In the genomic region with DNA sequence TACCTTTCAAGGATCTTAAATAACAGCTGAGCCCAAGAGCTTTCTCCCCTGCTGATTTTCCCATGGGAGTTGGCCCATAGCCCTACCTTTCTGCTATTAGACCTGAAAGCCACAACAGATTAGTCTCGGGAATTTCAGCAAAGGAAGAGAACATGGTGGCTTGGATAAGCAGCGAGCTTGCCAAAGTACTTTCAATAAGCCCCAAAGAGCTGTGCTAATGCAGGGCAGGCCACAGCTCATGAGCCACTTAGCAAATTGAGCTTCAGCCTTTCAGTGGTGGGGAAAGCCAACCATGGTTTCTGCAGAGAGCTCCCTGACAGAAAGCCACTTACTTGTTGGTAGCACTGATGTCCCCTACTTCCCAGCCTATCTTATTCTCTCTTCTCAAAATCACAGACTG, we compare ENCODE assay signal across 38 cellular contexts.
"Had no signal": no experiment of that assay in that cellular context is flagged by ENCODE, and none has a peak within 500 bp of the region (broad histone marks: within the 10 kb centered on the region; RNA-seq: fewer than 3 reads in every experiment).

No MANE protein-coding gene starts in this region.

- H3K36me3 ChIP-seq: ascending aorta, cardiac muscle cell had no signal

- H3K27ac ChIP-seq: ascending aorta, cardiac muscle cell, VCaP had no signal

- H3K4me3 ChIP-seq: ascending aorta, cardiac muscle cell had no signal

- H3K4me1 ChIP-seq: ascending aorta had no signal

- H3K4me1 Mint-ChIP-seq: activated CD4-positive, alpha-beta memory T cell treated with anti-CD3 and anti-CD28 coated beads, Interleukin-2, amount 10 ng/mL, durations not matched to agents 7 days and 5 days; activated CD4-positive, alpha-beta T cell treated with anti-CD3 and anti-CD28 coated beads for 36 hours; activated CD4-positive, alpha-beta T cell treated with anti-CD3 and anti-CD28 coated beads, Interleukin-2, amount 10 ng/mL, durations not matched to agents 7 days and 5 days; activated CD8-positive, alpha-beta memory T cell treated with anti-CD3 and anti-CD28 coated beads, Interleukin-2, amount 10 ng/mL, durations not matched to agents 7 days and 5 days; activated naive CD4-positive, alpha-beta T cell treated with anti-CD3 and anti-CD28 coated beads, Interleukin-2, amount 10 ng/mL, durations not matched to agents 7 days and 5 days; activated naive CD4-positive, alpha-beta T cell treated with anti-CD3 and anti-CD28 coated beads, Interleukin-2, amount 50 U/mL, for 24 hours; activated naive CD8-positive, alpha-beta T cell treated with anti-CD3 and anti-CD28 coated beads, Interleukin-2, amount 10 ng/mL, durations not matched to agents 7 days and 5 days; activated naive CD8-positive, alpha-beta T cell treated with anti-CD3 and anti-CD28 coated beads, Interleukin-2, amount 50 U/mL, for 24 hours; central memory CD8-positive, alpha-beta T cell; WTC11 had no signal

- H3K27me3 Mint-ChIP-seq: activated CD4-positive, alpha-beta T cell treated with anti-CD3 and anti-CD28 coated beads for 36 hours; activated CD4-positive, alpha-beta T cell treated with anti-CD3 and anti-CD28 coated beads, Interleukin-2, amount 10 ng/mL, durations not matched to agents 7 days and 5 days; activated CD8-positive, alpha-beta memory T cell treated with anti-CD3 and anti-CD28 coated beads, Interleukin-2, amount 10 ng/mL, durations not matched to agents 7 days and 5 days; activated naive CD4-positive, alpha-beta T cell treated with anti-CD3 and anti-CD28 coated beads, Interleukin-2, amount 10 ng/mL, durations not matched to agents 7 days and 5 days; activated naive CD4-positive, alpha-beta T cell treated with anti-CD3 and anti-CD28 coated beads, Interleukin-2, amount 50 U/mL, for 24 hours; activated naive CD8-positive, alpha-beta T cell; activated naive CD8-positive, alpha-beta T cell treated with anti-CD3 and anti-CD28 coated beads, Interleukin-2, amount 10 ng/mL, durations not matched to agents 7 days and 5 days; activated naive CD8-positive, alpha-beta T cell treated with anti-CD3 and anti-CD28 coated beads, Interleukin-2, amount 50 U/mL, for 24 hours; activated T-cell treated with anti-CD3 and anti-CD28 coated beads, Interleukin-2, amount 50 U/mL, for 24 hours had no signal

- ATAC-seq: activated CD4-positive, alpha-beta T cell treated with anti-CD3 and anti-CD28 coated beads for 36 hours; activated CD4-positive, CD25-positive, alpha-beta regulatory T cell treated with anti-CD3 and anti-CD28 coated beads, Interleukin-2, amount 50 U/mL, for 24 hours; activated CD8-positive, alpha-beta memory T cell treated with anti-CD3 and anti-CD28 coated beads, Interleukin-2, amount 10 ng/mL, durations not matched to agents 7 days and 5 days; activated CD8-positive, alpha-beta T cell treated with anti-CD3 and anti-CD28 coated beads, Interleukin-2, amount 10 ng/mL, durations not matched to agents 7 days and 5 days; activated naive CD8-positive, alpha-beta T cell treated with anti-CD3 and anti-CD28 coated beads, Interleukin-2, amount 50 U/mL, for 24 hours; WTC11 had no signal

- H3K36me3 Mint-ChIP-seq: activated CD8-positive, alpha-beta memory T cell treated with anti-CD3 and anti-CD28 coated beads, Interleukin-2, amount 10 ng/mL, durations not matched to agents 7 days and 5 days; activated naive CD4-positive, alpha-beta T cell treated with anti-CD3 and anti-CD28 coated beads, Interleukin-2, amount 10 ng/mL, durations not matched to agents 7 days and 5 days; activated naive CD4-positive, alpha-beta T cell treated with anti-CD3 and anti-CD28 coated beads, Interleukin-2, amount 50 U/mL, for 24 hours; activated naive CD8-positive, alpha-beta T cell; activated naive CD8-positive, alpha-beta T cell treated with anti-CD3 and anti-CD28 coated beads, Interleukin-2, amount 10 ng/mL, durations not matched to agents 7 days and 5 days; brain; WTC11 had no signal

- DNase-seq: activated CD4-positive, alpha-beta memory T cell treated with anti-CD3 and anti-CD28 coated beads, Interleukin-2, amount 10 ng/mL, durations not matched to agents 7 days and 5 days; activated CD4-positive, alpha-beta T cell treated with anti-CD3 and anti-CD28 coated beads for 1 hour; activated CD4-positive, alpha-beta T cell treated with anti-CD3 and anti-CD28 coated beads for 36 hours; activated CD4-positive, alpha-beta T cell treated with anti-CD3 and anti-CD28 coated beads for 48 hours; activated CD4-positive, alpha-beta T cell treated with anti-CD3 and anti-CD28 coated beads, Interleukin-2, amount 10 ng/mL, durations not matched to agents 7 days and 5 days; activated CD4-positive, alpha-beta T cell treated with anti-CD3 and anti-CD28 coated beads, Interleukin-2, amount 50 U/mL, for 48 hours; activated CD4-positive, CD25-positive, alpha-beta regulatory T cell; activated CD8-positive, alpha-beta memory T cell treated with anti-CD3 and anti-CD28 coated beads for 24 hours; activated CD8-positive, alpha-beta memory T cell treated with anti-CD3 and anti-CD28 coated beads, Interleukin-2, amount 10 ng/mL, durations not matched to agents 7 days and 5 days; activated CD8-positive, alpha-beta memory T cell treated with anti-CD3 and anti-CD28 coated beads, Interleukin-2, amount 50 U/mL, for 48 hours; activated CD8-positive, alpha-beta T cell treated with anti-CD3 and anti-CD28 coated beads, Interleukin-2, amount 10 ng/mL, durations not matched to agents 7 days and 5 days; activated effector memory CD4-positive, alpha-beta T cell treated with Interleukin-2 at 50 U/mL for 16 hours; activated gamma-delta T cell; activated naive CD4-positive, alpha-beta T cell treated with anti-CD3 and anti-CD28 coated beads, Interleukin-2, amount 10 ng/mL, durations not matched to agents 7 days and 5 days; activated naive CD4-positive, alpha-beta T cell treated with Interleukin-2 at 50 U/mL for 16 hours; activated naive CD8-positive, alpha-beta T cell treated with anti-CD3 and anti-CD28 coated beads, Interleukin-2, amount 10 ng/mL, durations not matched to agents 7 days and 5 days; activated naive CD8-positive, alpha-beta T cell treated with anti-CD3 and anti-CD28 coated beads, Interleukin-2, amount 50 U/mL, for 24 hours; activated T-cell treated with anti-CD3 and anti-CD28 coated beads, Interleukin-2, amount 50 U/mL, for 24 hours; activated T-cell treated with anti-CD3 and anti-CD28 coated beads, Interleukin-2, amount 50 U/mL, for 48 hours; amygdala; anterior cingulate cortex; caudate nucleus; cerebellar nuclear complex; T-helper 1 cell; T-helper 2 cell; T-helper 9 cell had no signal

- H3K9me3 Mint-ChIP-seq: activated CD4-positive, alpha-beta T cell treated with anti-CD3 and anti-CD28 coated beads, Interleukin-2, amount 10 ng/mL, durations not matched to agents 7 days and 5 days; activated naive CD4-positive, alpha-beta T cell treated with anti-CD3 and anti-CD28 coated beads, Interleukin-2, amount 10 ng/mL, durations not matched to agents 7 days and 5 days; activated naive CD4-positive, alpha-beta T cell treated with anti-CD3 and anti-CD28 coated beads, Interleukin-2, amount 50 U/mL, for 24 hours; activated naive CD8-positive, alpha-beta T cell treated with anti-CD3 and anti-CD28 coated beads, Interleukin-2, amount 10 ng/mL, durations not matched to agents 7 days and 5 days; activated naive CD8-positive, alpha-beta T cell treated with anti-CD3 and anti-CD28 coated beads, Interleukin-2, amount 50 U/mL, for 24 hours; activated T-cell treated with anti-CD3 and anti-CD28 coated beads, Interleukin-2, amount 50 U/mL, for 24 hours; activated T-helper 2 cell treated with anti-CD3 and anti-CD28 coated beads, Interferon-gamma antibody, Interleukin-2, Interleukin-4, amounts not matched to agents 10 μg/mL and 5 μg/mL and 100 μg/mL, durations not matched to agents 14 hours and 24 hours and 36 hours; brain; T-helper 1 cell treated with Interleukin-12 subunit alpha and Interleukin-12 subunit beta and Interleukin-4 antibody, amounts not matched to agents 30 μg/mL and 1 μg/mL, for 36 hours; T-helper 2 cell treated with Interferon-gamma antibody and Interleukin-4, amounts not matched to agents 5 μg/mL and 100 μg/mL, for 36 hours; WTC11 had no signal

- H3K4me3 Mint-ChIP-seq: activated CD4-positive, alpha-beta memory T cell treated with anti-CD3 and anti-CD28 coated beads, Interleukin-2, amount 10 ng/mL, durations not matched to agents 7 days and 5 days; activated CD4-positive, alpha-beta T cell treated with anti-CD3 and anti-CD28 coated beads for 36 hours; activated CD4-positive, alpha-beta T cell treated with anti-CD3 and anti-CD28 coated beads, Interleukin-2, amount 10 ng/mL, durations not matched to agents 7 days and 5 days; activated CD8-positive, alpha-beta memory T cell treated with anti-CD3 and anti-CD28 coated beads, Interleukin-2, amount 10 ng/mL, durations not matched to agents 7 days and 5 days; activated CD8-positive, alpha-beta T cell treated with anti-CD3 and anti-CD28 coated beads, Interleukin-2, amount 10 ng/mL, durations not matched to agents 7 days and 5 days; activated naive CD4-positive, alpha-beta T cell treated with anti-CD3 and anti-CD28 coated beads, Interleukin-2, amount 10 ng/mL, durations not matched to agents 7 days and 5 days; activated naive CD4-positive, alpha-beta T cell treated with anti-CD3 and anti-CD28 coated beads, Interleukin-2, amount 50 U/mL, for 24 hours; activated naive CD8-positive, alpha-beta T cell; activated naive CD8-positive, alpha-beta T cell treated with anti-CD3 and anti-CD28 coated beads, Interleukin-2, amount 10 ng/mL, durations not matched to agents 7 days and 5 days; activated naive CD8-positive, alpha-beta T cell treated with anti-CD3 and anti-CD28 coated beads, Interleukin-2, amount 50 U/mL, for 24 hours; activated T-cell treated with anti-CD3 and anti-CD28 coated beads, Interleukin-2, amount 50 U/mL, for 24 hours; brain; central memory CD8-positive, alpha-beta T cell; T-helper 1 cell treated with Interleukin-12 subunit alpha and Interleukin-12 subunit beta and Interleukin-4 antibody, amounts not matched to agents 30 μg/mL and 1 μg/mL, for 36 hours; T-helper 2 cell treated with Interferon-gamma antibody and Interleukin-4, amounts not matched to agents 5 μg/mL and 100 μg/mL, for 36 hours; WTC11 had no signal

- H3K27ac Mint-ChIP-seq: activated CD4-positive, alpha-beta memory T cell treated with anti-CD3 and anti-CD28 coated beads, Interleukin-2, amount 10 ng/mL, durations not matched to agents 7 days and 5 days; activated CD4-positive, alpha-beta T cell treated with anti-CD3 and anti-CD28 coated beads for 36 hours; activated CD4-positive, alpha-beta T cell treated with anti-CD3 and anti-CD28 coated beads, Interleukin-2, amount 10 ng/mL, durations not matched to agents 7 days and 5 days; activated CD8-positive, alpha-beta memory T cell treated with anti-CD3 and anti-CD28 coated beads, Interleukin-2, amount 10 ng/mL, durations not matched to agents 7 days and 5 days; activated CD8-positive, alpha-beta T cell treated with anti-CD3 and anti-CD28 coated beads, Interleukin-2, amount 10 ng/mL, durations not matched to agents 7 days and 5 days; activated naive CD4-positive, alpha-beta T cell treated with anti-CD3 and anti-CD28 coated beads, Interleukin-2, amount 10 ng/mL, durations not matched to agents 7 days and 5 days; activated naive CD4-positive, alpha-beta T cell treated with anti-CD3 and anti-CD28 coated beads, Interleukin-2, amount 50 U/mL, for 24 hours; activated naive CD8-positive, alpha-beta T cell; activated naive CD8-positive, alpha-beta T cell treated with anti-CD3 and anti-CD28 coated beads, Interleukin-2, amount 10 ng/mL, durations not matched to agents 7 days and 5 days; activated naive CD8-positive, alpha-beta T cell treated with anti-CD3 and anti-CD28 coated beads, Interleukin-2, amount 50 U/mL, for 24 hours; activated T-cell treated with anti-CD3 and anti-CD28 coated beads, Interleukin-2, amount 50 U/mL, for 24 hours; activated T-helper 2 cell treated with anti-CD3 and anti-CD28 coated beads, Interferon-gamma antibody, Interleukin-2, Interleukin-4, amounts not matched to agents 10 μg/mL and 5 μg/mL and 100 μg/mL, durations not matched to agents 14 hours and 24 hours and 36 hours; brain; T-helper 1 cell treated with Interleukin-12 subunit alpha and Interleukin-12 subunit beta and Interleukin-4 antibody, amounts not matched to agents 30 μg/mL and 1 μg/mL, for 36 hours; T-helper 2 cell treated with Interferon-gamma antibody and Interleukin-4, amounts not matched to agents 5 μg/mL and 100 μg/mL, for 36 hours; WTC11 had no signal

- H3K9me3 ChIP-seq: ascending aorta had no signal

- H3K27me3 ChIP-seq: ascending aorta, cardiac muscle cell had no signal
